10 cellular contexts compared by ENCODE assay signal in the genomic region with DNA sequence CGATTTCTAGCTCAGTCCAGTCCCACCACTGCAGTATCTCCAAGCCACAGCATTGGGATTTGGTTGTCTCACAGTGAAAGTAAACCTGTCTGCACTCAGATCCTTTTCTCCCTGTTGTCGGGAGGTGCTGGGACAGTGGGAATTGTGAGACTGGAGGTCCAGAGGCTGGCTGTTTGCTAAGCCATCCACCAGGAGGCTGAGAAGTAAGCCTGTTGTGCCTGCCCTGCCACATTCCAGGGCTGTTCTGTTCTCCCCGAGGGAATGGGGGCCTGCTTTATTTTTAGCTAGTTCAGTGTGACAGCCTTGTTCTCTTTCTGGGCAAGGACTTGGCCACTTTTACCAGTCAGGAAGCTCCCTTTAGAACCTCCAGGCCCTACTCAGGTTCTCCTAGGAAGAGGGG. TPM values are rescaled to one million over a fixed set of nuclear protein-coding genes. Genes with fewer than 3 reads are reported as not detected.
DNase-seq lines count a peak whose midpoint lies in the region; ATAC-seq and TF ChIP-seq lines count a peak whose summit lies in the region.
"Had no signal": no experiment of that assay in that cellular context is flagged by ENCODE, and none has a peak within 500 bp of the region (broad histone marks: within the 10 kb centered on the region; RNA-seq: fewer than 3 reads in every experiment).

No MANE protein-coding gene starts in this region.

- peaks cover 23% of the 10 kb centered on the region for H3K27me3 Mint-ChIP-seq in GM23338 (ENCODE audit: insufficient read depth, low read depth, poor library complexity)
- no peaks in the 10 kb centered on the region for H3K27me3 Mint-ChIP-seq in MCF 10A (ENCODE audit: insufficient read depth, unreplicated experiment)

- H3K27me3 ChIP-seq in GM23338 (ENCODE audit: insufficient read depth) (no peaks in the 10 kb centered on the region), iPS DF 6.9 (ENCODE audit: control insufficient read depth, insufficient read depth, low read length) (no peaks in the 10 kb centered on the region), skeletal muscle tissue (ENCODE audit: control insufficient read depth in 3 of 3, insufficient read depth in 3 of 3, low read length in 3 of 3) (no peaks in the 10 kb centered on the region)

- H3K36me3 ChIP-seq in GM23338 (ENCODE audit: insufficient read depth) (0 out of 2 replicates have a peak, but pooled peaks cover 9% of the 10 kb centered on the region), iPS DF 6.9 (ENCODE audit: control insufficient read depth, insufficient read depth, low read length) (no peaks in the 10 kb centered on the region), skeletal muscle tissue (ENCODE audit: control insufficient read depth in 3 of 3, insufficient read depth in 3 of 3, low read length in 3 of 3) (no peaks in the 10 kb centered on the region)

- no CpG with 5 or more reads among the region's 3 CpGs for WGBS in iPS DF 6.9 (ENCODE audit: insufficient coverage, insufficient read length)

- peak overlapping the region; percentile 63 for H3K4me2 ChIP-seq in GM23338

- H3K9ac ChIP-seq in skeletal muscle tissue (ENCODE audit: low read depth in 1 of 3, low read length in 3 of 3): peak overlapping the region; percentile 48 to 73 (median 57)

- peak; percentile 65 for ATAC-seq in GM23338
- no peak for ATAC-seq in GM18498 (IDR thresholded peaks at IDR 0.05; ENCODE audit: unreplicated experiment)

- POLR2A ChIA-PET in MCF 10A (lab: Yijun Ruan, JAX): interaction anchor here (0.5 to 3.9 kb wide), 6 partner anchors 14 to 114 kb away, joined by 3 to 49 read pairs (median 10); no protein-coding TSS in a partner anchor

- H3K9me3 ChIP-seq in iPS DF 6.9 (ENCODE audit: control insufficient read depth, insufficient read depth, low read length): no peaks in the 10 kb centered on the region
- H3K9me3 ChIP-seq in skeletal muscle tissue (ENCODE audit: control insufficient read depth in 3 of 3, low read length in 3 of 3): no peaks in the 10 kb centered on the region

- H3K4me3 ChIP-seq in GM23338: no peak overlapping the region
- no peak overlapping the region for H3K4me3 ChIP-seq in iPS DF 6.9 (ENCODE audit: low read length)
- H3K4me3 ChIP-seq in skeletal muscle tissue (ENCODE audit: low read length in 3 of 3): peak overlapping the region; percentile 16 to 45 (median 31)

- intact Hi-C loops in MCF 10A (cut with micrococcal nuclease): loop anchor here (10.0 kb wide), 1 partner anchor 208 kb away; a partner anchor contains a TSS

- H3K36me3 Mint-ChIP-seq in GM23338 (ENCODE audit: low read depth) (peaks cover 37% of the 10 kb centered on the region), MCF 10A (ENCODE audit: insufficient read depth, unreplicated experiment) (peaks cover 36% of the 10 kb centered on the region)

- H3K27ac ChIP-seq in GM23338 (ENCODE audit: low read depth) (peak overlapping the region; percentile 93), iPS DF 6.9 (ENCODE audit: low read length) (no peak overlapping the region), skeletal muscle tissue (ENCODE audit: low read depth, low read length) (peak overlapping the region; percentile 86)

- TF ChIP-seq CTCF in GM23338 (conservative IDR thresholded peaks at IDR 0.05; ENCODE audit: low read depth in 2 of 2): peak; percentile 18 to 38; a peak in 3 of 4 replicates
- no peak for TF ChIP-seq CTCF in MCF 10A (IDR thresholded peaks at IDR 0.05; ENCODE audit: unreplicated experiment)

- H3K4me3 Mint-ChIP-seq in GM23338 (no peak overlapping the region), MCF 10A (ENCODE audit: unreplicated experiment) (no peak overlapping the region)

- DNase-seq in GM23338 (ENCODE audit: low spot score) (peak; percentile 81), MCF 10A (ENCODE audit: unreplicated experiment) (no peak), iPS DF 6.9 (ENCODE audit: low read depth, low spot score) (peak; percentile 39), occipital lobe (lab: John Stamatoyannopoulos, UW) (no peak), CD1c-positive myeloid dendritic cell (ENCODE audit: extremely low spot score) (no peak)
- no peak for DNase-seq in stimulated activated CD4-positive, alpha-beta T cell treated with anti-CD3 and anti-CD28 coated beads, Interleukin-12 subunit alpha, Interleukin-12 subunit beta, amount 100 ng/mL, for 4 hours
- DNase-seq: activated CD8-positive, alpha-beta memory T cell treated with anti-CD3 and anti-CD28 coated beads, Interleukin-2, amount 50 U/mL, for 48 hours; hippocampal formation had no signal

- H3K27ac Mint-ChIP-seq in GM23338 (peak overlapping the region; percentile 93), MCF 10A (ENCODE audit: low read depth, unreplicated experiment) (peak overlapping the region; percentile 93)

- CTCF ChIA-PET in MCF 10A (lab: Yijun Ruan, JAX): interaction anchor here (0.6 to 1.4 kb wide), 9 partner anchors 11 to 94 kb away, joined by 3 to 4 read pairs (median 3); no protein-coding TSS in a partner anchor

- peaks cover 2% of the 10 kb centered on the region; the same call in 1 of the 2 replicates for H4K20me1 ChIP-seq in GM23338 (replicated peaks; ENCODE audit: insufficient read depth)

- no TSS peak for BruUV-seq in MCF 10A (replicated peaks; lab: Mats Ljungman, UMichigan)

- H3K4me1 Mint-ChIP-seq in GM23338 (peaks cover 87% of the 10 kb centered on the region), MCF 10A (ENCODE audit: insufficient read depth, unreplicated experiment) (peaks cover 54% of the 10 kb centered on the region)

- H2AFZ ChIP-seq in GM23338: no peak overlapping the region

- H3K9me2 ChIP-seq in GM23338 (ENCODE audit: insufficient read depth): no peaks in the 10 kb centered on the region

- peaks cover 91% of the 10 kb centered on the region for H3K79me2 ChIP-seq in GM23338 (replicated peaks; ENCODE audit: insufficient read depth)

- H3K4me1 ChIP-seq in GM23338 (ENCODE audit: insufficient read depth) (peaks cover 85% of the 10 kb centered on the region), iPS DF 6.9 (ENCODE audit: control insufficient read depth, insufficient read depth, low read length) (peaks cover 21% of the 10 kb centered on the region), skeletal muscle tissue (ENCODE audit: control insufficient read depth in 3 of 3, insufficient read depth in 3 of 3, low read length in 3 of 3) (peaks cover 59 to 75% (median 61%) of the 10 kb centered on the region in 3 donors)

- peaks cover 8% of the 10 kb centered on the region for H3F3A ChIP-seq in GM23338 (replicated peaks; ENCODE audit: low read depth)

- H3K9me3 Mint-ChIP-seq in GM23338: no peaks in the 10 kb centered on the region
- H3K9me3 Mint-ChIP-seq in MCF 10A (ENCODE audit: unreplicated experiment): no peaks in the 10 kb centered on the region

TF ChIP-seq in GM23338, 12 proteins besides CTCF, POLR2A, EP300 and RAD21 (continues in another document):
- TF ChIP-seq, protein P1, sequence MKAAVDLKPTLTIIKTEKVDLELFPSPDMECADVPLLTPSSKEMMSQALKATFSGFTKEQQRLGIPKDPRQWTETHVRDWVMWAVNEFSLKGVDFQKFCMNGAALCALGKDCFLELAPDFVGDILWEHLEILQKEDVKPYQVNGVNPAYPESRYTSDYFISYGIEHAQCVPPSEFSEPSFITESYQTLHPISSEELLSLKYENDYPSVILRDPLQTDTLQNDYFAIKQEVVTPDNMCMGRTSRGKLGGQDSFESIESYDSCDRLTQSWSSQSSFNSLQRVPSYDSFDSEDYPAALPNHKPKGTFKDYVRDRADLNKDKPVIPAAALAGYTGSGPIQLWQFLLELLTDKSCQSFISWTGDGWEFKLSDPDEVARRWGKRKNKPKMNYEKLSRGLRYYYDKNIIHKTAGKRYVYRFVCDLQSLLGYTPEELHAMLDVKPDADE (IDR thresholded peaks at IDR 0.05): no peak
- no peak for TF ChIP-seq ZNF331 (CRISPR knock-in tag; IDR thresholded peaks at IDR 0.05; ENCODE audit: low read depth)

RNA-seq across cellular contexts. Expression of a gene that starts 54.9 kb away (rescaled TPM):
- 197 and 229 TPM in 2 replicates for total RNA-seq in GM23338 (2014; rRNA removed; shearing (Covaris generic))
- polyA plus RNA-seq in GM23338 (2016; fragmentation: Nextera tagmentation; extraction: Ambion mirVana): 70.0 and 76.6 TPM in 2 replicates
- total RNA-seq in MCF 10A (2022) (126 and 134 TPM in 2 replicates), skeletal muscle tissue (32.4 TPM), occipital lobe (98.4 TPM)

Comparison
In these comparisons a context has a peak if more than half of its experiments do, and no peak if none do; other contexts are left out.
1. DNase-seq: peak in GM23338 (single experiment) and iPS DF 6.9 (single experiment); none in MCF 10A (single experiment), stimulated activated CD4-positive, alpha-beta T cell treated with anti-CD3 and anti-CD28 coated beads, Interleukin-12 subunit alpha, Interleukin-12 subunit beta, amount 100 ng/mL, for 4 hours (single experiment), occipital lobe (single experiment) and CD1c-positive myeloid dendritic cell (single experiment).
2. H3K4me3 ChIP-seq: peak in skeletal muscle tissue (3 of 3); none in GM23338 (single experiment) and iPS DF 6.9 (single experiment).